In the genomic region with DNA sequence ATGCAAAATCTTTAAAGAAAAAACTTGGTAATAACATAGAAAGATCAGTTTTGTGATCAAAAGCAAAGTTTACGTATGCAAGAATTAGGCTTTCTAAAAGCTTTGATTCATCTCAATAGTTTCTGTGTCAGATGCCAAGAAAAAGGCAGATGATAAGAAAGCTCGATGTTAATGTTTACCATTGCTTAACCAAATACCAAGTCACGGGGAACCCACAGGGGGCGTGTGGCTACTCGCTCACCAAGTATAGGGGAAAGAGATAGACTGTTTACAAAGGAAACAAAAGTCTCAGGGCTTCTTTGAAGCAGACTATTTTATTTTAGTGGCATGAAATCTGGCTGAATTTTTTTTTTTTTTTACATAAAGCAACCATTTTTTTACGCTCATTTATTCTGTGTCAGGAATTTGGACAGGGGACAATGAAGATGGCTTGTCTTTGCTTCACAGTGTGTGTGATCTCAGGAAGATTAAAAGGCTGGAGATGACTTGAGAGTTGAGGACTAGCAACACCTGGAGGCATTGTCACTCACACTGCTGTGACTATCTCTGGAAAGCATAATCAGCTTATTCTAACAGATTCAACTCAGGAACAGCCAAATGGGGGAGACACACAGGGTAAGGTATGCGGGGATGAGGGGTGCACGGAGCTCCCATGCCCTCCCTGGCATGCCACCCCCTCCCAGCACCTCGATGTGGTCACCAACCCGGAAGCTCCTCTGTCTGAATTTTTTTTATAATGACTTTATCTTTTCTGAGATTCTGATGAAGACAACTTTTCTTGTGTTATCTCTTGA, we compare ENCODE assay signal across 9 cellular contexts. TPM values are rescaled to one million over a fixed set of nuclear protein-coding genes. Genes with fewer than 3 reads are reported as not detected.
DNase-seq lines count a peak whose midpoint lies in the region; ATAC-seq lines count a peak whose summit lies in the region.
"Had no signal": no experiment of that assay in that cellular context is flagged by ENCODE, and none has a peak within 500 bp of the region (broad histone marks: within the 10 kb centered on the region; RNA-seq: fewer than 3 reads in every experiment).

No MANE protein-coding gene starts in this region.

- H3K27me3 Mint-ChIP-seq in activated naive CD4-positive, alpha-beta T cell treated with anti-CD3 and anti-CD28 coated beads for 36 hours (ENCODE audit: low read depth), result no peaks in the 10 kb centered on the region
- no peaks in the 10 kb centered on the region for H3K27me3 Mint-ChIP-seq in activated T-helper 17 cell treated with anti-CD3 and anti-CD28 coated beads, Interleukin-2, amount 50 U/mL, for 72 hours

- CTCF ChIA-PET in activated naive CD4-positive, alpha-beta T cell treated with anti-CD3 and anti-CD28 coated beads for 36 hours (lab: Charles Lee), result interaction anchor here (0.7 to 1.5 kb wide), 3 partner anchors 14 to 105 kb away, joined by 3 to 6 read pairs (median 4); no protein-coding TSS in a partner anchor

- peak; percentile 17 for DNase-seq in activated naive CD4-positive, alpha-beta T cell treated with anti-CD3 and anti-CD28 coated beads for 36 hours
- no peak for DNase-seq in activated naive CD4-positive, alpha-beta T cell treated with anti-CD3 and anti-CD28 coated beads, Interleukin-2, amount 50 U/mL, for 16 hours
- DNase-seq in iris pigment epithelial cell (ENCODE audit: low read depth), result peak; percentile 87
- no peak for DNase-seq in NOMO-1 treated with dmso at 0.1 percent for 144 hours (lab: John Stamatoyannopoulos, UW; ENCODE audit: unreplicated experiment)
- DNase-seq in posterior cingulate gyrus, result no peak
- no peak for DNase-seq in cerebellum (ENCODE audit: low spot score)

- H3K27ac Mint-ChIP-seq in activated naive CD4-positive, alpha-beta T cell treated with anti-CD3 and anti-CD28 coated beads for 36 hours, result no peak overlapping the region
- H3K27ac Mint-ChIP-seq in activated T-helper 17 cell treated with anti-CD3 and anti-CD28 coated beads, Interleukin-2, amount 50 U/mL, for 72 hours, result peak overlapping the region; percentile 52

- intact Hi-C loops in activated naive CD4-positive, alpha-beta T cell treated with anti-CD3 and anti-CD28 coated beads for 36 hours (cut with micrococcal nuclease), result no loop called here
- intact Hi-C loops in posterior cingulate gyrus (cut with DNase I), result no loop called here

- H3K36me3 Mint-ChIP-seq in activated naive CD4-positive, alpha-beta T cell treated with anti-CD3 and anti-CD28 coated beads for 36 hours (ENCODE audit: low read depth), result peaks cover 35% of the 10 kb centered on the region
- H3K36me3 Mint-ChIP-seq in activated T-helper 17 cell treated with anti-CD3 and anti-CD28 coated beads, Interleukin-2, amount 50 U/mL, for 72 hours (ENCODE audit: low read depth), result peaks cover 63% of the 10 kb centered on the region

- H3K4me3 Mint-ChIP-seq in activated naive CD4-positive, alpha-beta T cell treated with anti-CD3 and anti-CD28 coated beads for 36 hours, result no peak overlapping the region
- no peak overlapping the region for H3K4me3 Mint-ChIP-seq in activated T-helper 17 cell treated with anti-CD3 and anti-CD28 coated beads, Interleukin-2, amount 50 U/mL, for 72 hours

- no peak for ATAC-seq in activated T-helper 17 cell treated with anti-CD3 and anti-CD28 coated beads, Interleukin-2, amount 50 U/mL, for 72 hours (replicated peaks)
- ATAC-seq in activated CD4-positive, CD25-positive, alpha-beta regulatory T cell treated with anti-CD3 and anti-CD28 coated beads, Interleukin-2, amount 50 U/mL, for 24 hours, result no peak
- ATAC-seq: HCT116 had no signal

- H3K4me1 Mint-ChIP-seq in activated naive CD4-positive, alpha-beta T cell treated with anti-CD3 and anti-CD28 coated beads for 36 hours (ENCODE audit: low read depth), result peaks cover 4% of the 10 kb centered on the region
- H3K4me1 Mint-ChIP-seq in activated T-helper 17 cell treated with anti-CD3 and anti-CD28 coated beads, Interleukin-2, amount 50 U/mL, for 72 hours, result peaks cover 4% of the 10 kb centered on the region

- no peaks in the 10 kb centered on the region for H3K9me3 Mint-ChIP-seq in activated naive CD4-positive, alpha-beta T cell treated with anti-CD3 and anti-CD28 coated beads for 36 hours
- no peaks in the 10 kb centered on the region for H3K9me3 Mint-ChIP-seq in activated T-helper 17 cell treated with anti-CD3 and anti-CD28 coated beads, Interleukin-2, amount 50 U/mL, for 72 hours

RNA-seq across cellular contexts. Expression of a gene that starts 24.9 kb away (rescaled TPM):
- total RNA-seq in activated naive CD4-positive, alpha-beta T cell treated with anti-CD3 and anti-CD28 coated beads for 36 hours, result 10 to 100 TPM; 17.8 to 19.2 TPM
- total RNA-seq in activated T-helper 17 cell treated with anti-CD3 and anti-CD28 coated beads, Interleukin-2, amount 50 U/mL, for 72 hours, result 10 to 100 TPM; 16.0 to 16.6 TPM
- 17.1 TPM for total RNA-seq in cerebellum

Comparison
In these comparisons a context has a peak if more than half of its experiments do, and no peak if none do; other contexts are left out.
1. DNase-seq: peak in activated naive CD4-positive, alpha-beta T cell treated with anti-CD3 and anti-CD28 coated beads for 36 hours (single experiment) and iris pigment epithelial cell (single experiment); none in activated naive CD4-positive, alpha-beta T cell treated with anti-CD3 and anti-CD28 coated beads, Interleukin-2, amount 50 U/mL, for 16 hours (single experiment), NOMO-1 treated with dmso at 0.1 percent for 144 hours (single experiment), posterior cingulate gyrus (0 of 10) and cerebellum (single experiment).